In genomic region chr15:74857082-74857655, GRCh38 we compare ENCODE assay signal across 1 cellular context.
TF ChIP-seq lines count a peak whose summit lies in the region.

No MANE protein-coding gene starts in this region.

TF ChIP-seq in GM12878, 131 proteins besides CTCF, POLR2A, EP300 and RAD21:
- TF ChIP-seq SREBF2 (IDR thresholded peaks at IDR 0.05; ENCODE audit: low read length), result no peak
- 0 out of 2 replicates have a peak, but pooled peaks have one; percentile 22 for TF ChIP-seq MEF2A (IDR thresholded peaks at IDR 0.05; ENCODE audit: insufficient read depth, low read depth, low read length)
- TF ChIP-seq POLR2AphosphoS5 (IDR thresholded peaks at IDR 0.05; ENCODE audit: low read length), result no peak; the same call in 1 of the 2 replicates
- TF ChIP-seq EZH2 (IDR thresholded peaks at IDR 0.05; ENCODE audit: borderline replicate concordance, control insufficient read depth, low read depth, low read length), result no peak
- 0 out of 2 replicates have a peak, but pooled peaks have one; percentile 23 for TF ChIP-seq SMARCA5 (IDR thresholded peaks at IDR 0.05)
- no peak; the same call in 1 of the 2 replicates for TF ChIP-seq CREM (IDR thresholded peaks at IDR 0.05; ENCODE audit: low read depth)
- TF ChIP-seq BACH1 (IDR thresholded peaks at IDR 0.05; ENCODE audit: borderline replicate concordance), result 0 out of 2 replicates have a peak, but pooled peaks have one; percentile 6
- peak; percentile 83 for TF ChIP-seq SPI1 (IDR thresholded peaks at IDR 0.05; ENCODE audit: borderline replicate concordance, insufficient read depth, low read depth, low read length)
- peak; percentile 71 for TF ChIP-seq IKZF1 (conservative IDR thresholded peaks at IDR 0.05)
- no peak for TF ChIP-seq E2F8 (IDR thresholded peaks at IDR 0.05; ENCODE audit: low read depth, partially characterized antibody)
- peak in 1 of 2 experiments; percentile 56; a peak in 2 of 4 replicates for TF ChIP-seq ETV6 (conservative IDR thresholded peaks at IDR 0.05 in 1 of 2, IDR thresholded peaks at IDR 0.05 in 1 of 2; ENCODE audit: borderline replicate concordance in 1 of 2, low read depth in 1 of 2)
- 0 out of 2 replicates have a peak, but pooled peaks have one; percentile 10 for TF ChIP-seq SMC3 (IDR thresholded peaks at IDR 0.05; ENCODE audit: borderline replicate concordance, low read length)
- TF ChIP-seq PKNOX1 (IDR thresholded peaks at IDR 0.05), result no peak
- TF ChIP-seq NR2F1 (conservative IDR thresholded peaks at IDR 0.05), result 0 out of 2 replicates have a peak, but pooled peaks have one; percentile 22
- peak; percentile 70; the same call in 1 of the 2 replicates for TF ChIP-seq PAX5 (IDR thresholded peaks at IDR 0.05; ENCODE audit: borderline replicate concordance, low read depth, low read length)
- no peak for TF ChIP-seq NFYA (IDR thresholded peaks at IDR 0.05; ENCODE audit: borderline replicate concordance, low read depth, low read length)
- peak; percentile 23; the same call in 1 of the 2 replicates for TF ChIP-seq ATF7 (IDR thresholded peaks at IDR 0.05; ENCODE audit: low read depth)
- TF ChIP-seq JUNB (IDR thresholded peaks at IDR 0.05), result peak; percentile 56; the same call in 1 of the 2 replicates
- TF ChIP-seq TARDBP (IDR thresholded peaks at IDR 0.05; ENCODE audit: borderline replicate concordance), result no peak
- peak; percentile 71 for TF ChIP-seq IKZF2 (IDR thresholded peaks at IDR 0.05)
- TF ChIP-seq CBFB (IDR thresholded peaks at IDR 0.05; ENCODE audit: low read depth), result peak; percentile 71; the same call in 1 of the 2 replicates
- TF ChIP-seq ATF2 (IDR thresholded peaks at IDR 0.05; ENCODE audit: low read length), result peak; percentile 69; the same call in 1 of the 2 replicates
- TF ChIP-seq YY1 (IDR thresholded peaks at IDR 0.05; ENCODE audit: low read depth, low read length), result peak; percentile 22; the same call in 1 of the 2 replicates
- TF ChIP-seq NFIC (IDR thresholded peaks at IDR 0.05; ENCODE audit: low read depth, low read length), result peak; percentile 55; the same call in 1 of the 2 replicates
- no peak for TF ChIP-seq STAT3 (IDR thresholded peaks at IDR 0.05; ENCODE audit: low read depth, low read length)
- peak; percentile 86 for TF ChIP-seq RUNX3 (IDR thresholded peaks at IDR 0.05; ENCODE audit: low read length)
- TF ChIP-seq POLR2AphosphoS2 (IDR thresholded peaks at IDR 0.05; ENCODE audit: low read depth, low read length), result no peak
- peak; percentile 92 for TF ChIP-seq EED (IDR thresholded peaks at IDR 0.05; ENCODE audit: low read depth)
- TF ChIP-seq MAX (IDR thresholded peaks at IDR 0.05; ENCODE audit: low read depth, low read length), result 0 out of 2 replicates have a peak, but pooled peaks have one; percentile 20
- TF ChIP-seq BCL11A (IDR thresholded peaks at IDR 0.05; ENCODE audit: low read depth, low read length), result no peak
- 0 out of 2 replicates have a peak, but pooled peaks have one; percentile 41 for TF ChIP-seq SMAD5 (IDR thresholded peaks at IDR 0.05; ENCODE audit: low read depth)
- TF ChIP-seq SKIL (IDR thresholded peaks at IDR 0.05; ENCODE audit: low read depth, poor library complexity, severe bottlenecking), result peak; percentile 45
- TF ChIP-seq ZBED1 (IDR thresholded peaks at IDR 0.05; ENCODE audit: borderline replicate concordance), result peak; percentile 60; the same call in 1 of the 2 replicates
- 0 out of 2 replicates have a peak, but pooled peaks have one; percentile 26 for TF ChIP-seq TCF12 (IDR thresholded peaks at IDR 0.05; ENCODE audit: low read depth, low read length)
